Comparison of ENCODE assay signal across 23 cellular contexts in genomic region chr6:144474290-144474689, GRCh38.
"Had no signal": no experiment of that assay in that cellular context is flagged by ENCODE, and none has a peak within 500 bp of the region (broad histone marks: within the 10 kb centered on the region; RNA-seq: fewer than 3 reads in every experiment).

No MANE protein-coding gene starts in this region.

- H3K4me3 ChIP-seq: cardiac muscle cell, Peyer's patch, SJCRH30 had no signal

- H3K27ac Mint-ChIP-seq: activated T-cell treated with anti-CD3 and anti-CD28 coated beads, Interleukin-2, amount 50 U/mL, for 72 hours had no signal

- H3K27me3 Mint-ChIP-seq: activated CD8-positive, alpha-beta T cell treated with anti-CD3 and anti-CD28 coated beads for 36 hours had no signal

- H3K4me3 Mint-ChIP-seq: activated CD8-positive, alpha-beta T cell treated with anti-CD3 and anti-CD28 coated beads for 36 hours; activated T-cell treated with anti-CD3 and anti-CD28 coated beads, Interleukin-2, amount 50 U/mL, for 72 hours had no signal

- H3K9me3 ChIP-seq: Peyer's patch, SJCRH30, SK-N-SH had no signal

- ATAC-seq: activated CD8-positive, alpha-beta T cell treated with anti-CD3 and anti-CD28 coated beads for 36 hours; activated T-cell treated with anti-CD3 and anti-CD28 coated beads, Interleukin-2, amount 50 U/mL, for 72 hours had no signal

- H3K27ac ChIP-seq: brain microvascular endothelial cell, cardiac muscle cell, Peyer's patch, RWPE1, SJCRH30, VCaP had no signal

- H3K9me3 Mint-ChIP-seq: activated CD8-positive, alpha-beta T cell treated with anti-CD3 and anti-CD28 coated beads for 36 hours; activated T-cell treated with anti-CD3 and anti-CD28 coated beads, Interleukin-2, amount 50 U/mL, for 72 hours had no signal

- DNase-seq: activated CD4-positive, CD25-positive, alpha-beta regulatory T cell; activated CD8-positive, alpha-beta memory T cell treated with anti-CD3 and anti-CD28 coated beads, Interleukin-2, amount 50 U/mL, for 4 hours; activated CD8-positive, alpha-beta T cell treated with anti-CD3 and anti-CD28 coated beads for 36 hours; activated naive CD4-positive, alpha-beta T cell treated with anti-CD3 and anti-CD28 coated beads, Interleukin-2, amount 50 U/mL, for 16 hours; activated T-cell treated with anti-CD3 and anti-CD28 coated beads, Interleukin-2, amount 50 U/mL, for 72 hours; brain microvascular endothelial cell; cerebellar nuclear complex; MM.1S; NCI-H1105; NCI-H1436 treated with DMSO at 0.1 percent for 48 hours; NCI-H187; NCI-H2081; NCI-H2171 treated with DMSO at 0.1 percent for 48 hours; NCI-H226; NCI-H510A; Peyer's patch; Right ventricle myocardium superior; SJCRH30; SK-N-SH; T-helper 1 cell had no signal

- H3K27me3 ChIP-seq: brain microvascular endothelial cell, cardiac muscle cell, Peyer's patch, SJCRH30 had no signal

- H3K36me3 ChIP-seq: SJCRH30 had no signal

- H3K4me1 ChIP-seq: Peyer's patch, SJCRH30 had no signal
